ENCODE assay signal across 18 cellular contexts in genomic region chr4:100118213-100118612, GRCh38.
DNase-seq lines count a peak whose midpoint lies in the region; ATAC-seq and TF ChIP-seq lines count a peak whose summit lies in the region.
"Had no signal": no experiment of that assay in that cellular context is flagged by ENCODE, and none has a peak within 500 bp of the region (broad histone marks: within the 10 kb centered on the region; RNA-seq: fewer than 3 reads in every experiment).

No MANE protein-coding gene starts in this region.

- no peaks in the 10 kb centered on the region for H3K27me3 ChIP-seq in breast epithelium
- H3K27me3 ChIP-seq: MG63, Peyer's patch had no signal

- H3K9me3 Mint-ChIP-seq in MCF 10A (ENCODE audit: unreplicated experiment): no peaks in the 10 kb centered on the region

- no peak overlapping the region for H3K27ac ChIP-seq in breast epithelium
- H3K27ac ChIP-seq: C4-2B, Peyer's patch had no signal

- CTCF ChIA-PET in MCF 10A (lab: Yijun Ruan, JAX): interaction anchor here (0.5 to 0.8 kb wide), 2 partner anchors 25 to 868 kb away, joined by 5 to 6 read pairs; no protein-coding TSS in a partner anchor

- TF ChIP-seq POLR2A in breast epithelium (IDR thresholded peaks at IDR 0.05): no peak

- TF ChIP-seq CTCF in MCF 10A (IDR thresholded peaks at IDR 0.05; ENCODE audit: unreplicated experiment): no peak
- no peak for TF ChIP-seq CTCF in breast epithelium (IDR thresholded peaks at IDR 0.05)
- TF ChIP-seq CTCF in foreskin fibroblast (IDR thresholded peaks at IDR 0.05; ENCODE audit: low read depth, low read length): no peak

- H3K36me3 ChIP-seq in breast epithelium: no peaks in the 10 kb centered on the region
- H3K36me3 ChIP-seq: MG63, Peyer's patch had no signal

- no peaks in the 10 kb centered on the region for H3K9me3 ChIP-seq in breast epithelium
- H3K9me3 ChIP-seq: Caco-2, MG63, Peyer's patch had no signal

- ATAC-seq in GM18511 (IDR thresholded peaks at IDR 0.05; ENCODE audit: unreplicated experiment): no peak

- H3K27me3 Mint-ChIP-seq in MCF 10A (ENCODE audit: insufficient read depth, unreplicated experiment): no peaks in the 10 kb centered on the region

- no peaks in the 10 kb centered on the region for H3K4me1 Mint-ChIP-seq in MCF 10A (ENCODE audit: insufficient read depth, unreplicated experiment)

- no peak overlapping the region for H3K4me3 ChIP-seq in breast epithelium
- no peak overlapping the region for H3K4me3 ChIP-seq in foreskin fibroblast (ENCODE audit: low read depth in 1 of 2, low read length in 2 of 2)
- H3K4me3 ChIP-seq: MG63, Peyer's patch had no signal

- intact Hi-C loops in MCF 10A (cut with micrococcal nuclease): no loop called here
- intact Hi-C loops in breast epithelium (cut with DNase I; ENCODE audit: low total_unique reads): no loop called here

- no peak overlapping the region for H3K4me3 Mint-ChIP-seq in MCF 10A (ENCODE audit: unreplicated experiment)

- no peaks in the 10 kb centered on the region for H3K4me1 ChIP-seq in breast epithelium
- H3K4me1 ChIP-seq: Caco-2, Peyer's patch had no signal

- no peak overlapping the region for H3K27ac Mint-ChIP-seq in MCF 10A (ENCODE audit: low read depth, unreplicated experiment)

- DNase-seq in MCF 10A (ENCODE audit: unreplicated experiment): peak; percentile 14
- no peak for DNase-seq in breast epithelium (ENCODE audit: low spot score in 2 of 2)
- peak; percentile 33 for DNase-seq in amniotic epithelial cell (ENCODE audit: low read depth)
- DNase-seq in foreskin fibroblast: peak; percentile 7 to 11
- DNase-seq in COR-L47 (lab: John Stamatoyannopoulos, UW): no peak
- DNase-seq in NCI-H510A treated with DMSO at 0.1 percent for 48 hours (lab: John Stamatoyannopoulos, UW): no peak
- DNase-seq in SIG-M5 treated with dmso at 0.1 percent for 504 hours (lab: John Stamatoyannopoulos, UW; ENCODE audit: unreplicated experiment): no peak
- DNase-seq: 8988T, Caco-2, KG1, MG63, NCI-H1105, NCI-H1694 treated with DMSO at 0.1 percent for 48 hours, NCI-H446, Peyer's patch, SHP77 had no signal

- H3K36me3 Mint-ChIP-seq in MCF 10A (ENCODE audit: insufficient read depth, unreplicated experiment): no peaks in the 10 kb centered on the region

- BruUV-seq in MCF 10A (replicated peaks; lab: Mats Ljungman, UMichigan): no TSS peak

- POLR2A ChIA-PET in MCF 10A (lab: Yijun Ruan, JAX): interaction anchor here (1.1 kb wide), 1 partner anchor 24 kb away, joined by 3 read pairs; no protein-coding TSS in a partner anchor

Comparison
In these comparisons a context has a peak if more than half of its experiments do, and no peak if none do; other contexts are left out.
1. DNase-seq: peak in MCF 10A (single experiment), amniotic epithelial cell (single experiment) and foreskin fibroblast (2 of 2); none in breast epithelium (0 of 2), COR-L47 (single experiment), NCI-H510A treated with DMSO at 0.1 percent for 48 hours (single experiment) and SIG-M5 treated with dmso at 0.1 percent for 504 hours (single experiment).